Comparison of ENCODE assay signal across 6 cellular contexts in genomic region chr10:45347464-45347863, GRCh38. TPM values are rescaled to one million over a fixed set of nuclear protein-coding genes. Genes with fewer than 3 reads are reported as not detected.
"Had no signal": no experiment of that assay in that cellular context is flagged by ENCODE, and none has a peak within 500 bp of the region (broad histone marks: within the 10 kb centered on the region; RNA-seq: fewer than 3 reads in every experiment).

No MANE protein-coding gene starts in this region.

RNA-seq across cellular contexts. Expression of gene ALOX5, which starts 26.6 kb away (rescaled TPM):
- total RNA-seq: GM23248, HFFc6 had no signal

RNA-seq across cellular contexts. Expression of gene OR13A1, which starts 32.1 kb away (rescaled TPM):
- total RNA-seq: GM23248, GM23338, H1, H4, H7, HFFc6 had no signal
